In the genomic region with DNA sequence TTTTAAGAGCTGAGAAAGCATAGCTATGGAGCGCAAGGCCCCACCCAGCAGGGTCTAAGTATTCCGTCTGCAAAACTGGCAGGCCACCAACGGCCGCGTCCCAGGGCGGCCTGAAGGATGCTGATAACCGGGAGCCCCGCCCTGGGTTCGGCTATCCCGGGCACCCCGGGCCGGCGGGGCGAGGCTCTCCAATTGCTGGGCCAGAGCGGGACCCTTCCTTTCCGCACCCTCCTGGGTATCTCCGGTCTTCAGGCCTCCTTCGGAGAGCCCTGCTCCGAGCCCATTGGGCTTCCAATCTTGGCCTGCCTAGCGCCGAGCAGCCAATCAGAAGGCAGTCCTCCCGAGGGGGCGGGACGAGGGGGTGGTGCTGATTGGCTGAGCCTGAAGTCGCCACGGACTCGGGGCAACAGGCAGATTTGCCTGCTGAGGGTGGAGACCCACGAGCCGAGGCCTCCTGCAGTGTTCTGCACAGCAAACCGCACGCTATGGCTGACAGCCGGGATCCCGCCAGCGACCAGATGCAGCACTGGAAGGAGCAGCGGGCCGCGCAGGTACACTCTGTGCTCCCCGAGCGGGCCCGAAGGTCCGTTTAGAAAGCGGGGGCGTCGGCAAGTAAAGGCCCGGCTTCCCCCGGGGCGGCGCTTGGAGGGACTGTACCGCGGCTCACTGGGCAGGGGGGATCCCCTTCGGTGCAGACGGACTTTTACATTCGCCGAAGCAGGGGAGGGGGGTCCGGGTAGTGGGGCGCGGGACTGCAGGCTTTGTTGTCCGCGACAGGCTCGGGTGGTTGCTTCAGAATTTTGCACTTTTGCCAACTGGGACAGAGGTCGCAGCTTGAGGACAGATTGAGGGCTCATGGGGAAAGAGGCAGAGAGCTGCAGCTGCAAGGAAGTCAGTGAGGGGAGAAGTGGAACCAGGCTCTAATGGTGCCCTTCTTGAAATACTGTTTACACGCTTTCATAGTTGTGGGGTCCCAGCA, we compare ENCODE assay signal across 1 cellular context.
A peak's percentile ranks its signal among the peaks of the same experiment; 100 is the strongest.
TF ChIP-seq lines count a peak whose summit lies in the region.

TSS of gene CAT (plus strand) at position 406 of the 979 bp plus-strand sequence. CDS start at position 486, 80 bp downstream.

TF ChIP-seq in K562, 482 proteins besides CTCF, POLR2A, EP300 and RAD21 (continued from another document and continues in another):
- TF ChIP-seq, protein P1, sequence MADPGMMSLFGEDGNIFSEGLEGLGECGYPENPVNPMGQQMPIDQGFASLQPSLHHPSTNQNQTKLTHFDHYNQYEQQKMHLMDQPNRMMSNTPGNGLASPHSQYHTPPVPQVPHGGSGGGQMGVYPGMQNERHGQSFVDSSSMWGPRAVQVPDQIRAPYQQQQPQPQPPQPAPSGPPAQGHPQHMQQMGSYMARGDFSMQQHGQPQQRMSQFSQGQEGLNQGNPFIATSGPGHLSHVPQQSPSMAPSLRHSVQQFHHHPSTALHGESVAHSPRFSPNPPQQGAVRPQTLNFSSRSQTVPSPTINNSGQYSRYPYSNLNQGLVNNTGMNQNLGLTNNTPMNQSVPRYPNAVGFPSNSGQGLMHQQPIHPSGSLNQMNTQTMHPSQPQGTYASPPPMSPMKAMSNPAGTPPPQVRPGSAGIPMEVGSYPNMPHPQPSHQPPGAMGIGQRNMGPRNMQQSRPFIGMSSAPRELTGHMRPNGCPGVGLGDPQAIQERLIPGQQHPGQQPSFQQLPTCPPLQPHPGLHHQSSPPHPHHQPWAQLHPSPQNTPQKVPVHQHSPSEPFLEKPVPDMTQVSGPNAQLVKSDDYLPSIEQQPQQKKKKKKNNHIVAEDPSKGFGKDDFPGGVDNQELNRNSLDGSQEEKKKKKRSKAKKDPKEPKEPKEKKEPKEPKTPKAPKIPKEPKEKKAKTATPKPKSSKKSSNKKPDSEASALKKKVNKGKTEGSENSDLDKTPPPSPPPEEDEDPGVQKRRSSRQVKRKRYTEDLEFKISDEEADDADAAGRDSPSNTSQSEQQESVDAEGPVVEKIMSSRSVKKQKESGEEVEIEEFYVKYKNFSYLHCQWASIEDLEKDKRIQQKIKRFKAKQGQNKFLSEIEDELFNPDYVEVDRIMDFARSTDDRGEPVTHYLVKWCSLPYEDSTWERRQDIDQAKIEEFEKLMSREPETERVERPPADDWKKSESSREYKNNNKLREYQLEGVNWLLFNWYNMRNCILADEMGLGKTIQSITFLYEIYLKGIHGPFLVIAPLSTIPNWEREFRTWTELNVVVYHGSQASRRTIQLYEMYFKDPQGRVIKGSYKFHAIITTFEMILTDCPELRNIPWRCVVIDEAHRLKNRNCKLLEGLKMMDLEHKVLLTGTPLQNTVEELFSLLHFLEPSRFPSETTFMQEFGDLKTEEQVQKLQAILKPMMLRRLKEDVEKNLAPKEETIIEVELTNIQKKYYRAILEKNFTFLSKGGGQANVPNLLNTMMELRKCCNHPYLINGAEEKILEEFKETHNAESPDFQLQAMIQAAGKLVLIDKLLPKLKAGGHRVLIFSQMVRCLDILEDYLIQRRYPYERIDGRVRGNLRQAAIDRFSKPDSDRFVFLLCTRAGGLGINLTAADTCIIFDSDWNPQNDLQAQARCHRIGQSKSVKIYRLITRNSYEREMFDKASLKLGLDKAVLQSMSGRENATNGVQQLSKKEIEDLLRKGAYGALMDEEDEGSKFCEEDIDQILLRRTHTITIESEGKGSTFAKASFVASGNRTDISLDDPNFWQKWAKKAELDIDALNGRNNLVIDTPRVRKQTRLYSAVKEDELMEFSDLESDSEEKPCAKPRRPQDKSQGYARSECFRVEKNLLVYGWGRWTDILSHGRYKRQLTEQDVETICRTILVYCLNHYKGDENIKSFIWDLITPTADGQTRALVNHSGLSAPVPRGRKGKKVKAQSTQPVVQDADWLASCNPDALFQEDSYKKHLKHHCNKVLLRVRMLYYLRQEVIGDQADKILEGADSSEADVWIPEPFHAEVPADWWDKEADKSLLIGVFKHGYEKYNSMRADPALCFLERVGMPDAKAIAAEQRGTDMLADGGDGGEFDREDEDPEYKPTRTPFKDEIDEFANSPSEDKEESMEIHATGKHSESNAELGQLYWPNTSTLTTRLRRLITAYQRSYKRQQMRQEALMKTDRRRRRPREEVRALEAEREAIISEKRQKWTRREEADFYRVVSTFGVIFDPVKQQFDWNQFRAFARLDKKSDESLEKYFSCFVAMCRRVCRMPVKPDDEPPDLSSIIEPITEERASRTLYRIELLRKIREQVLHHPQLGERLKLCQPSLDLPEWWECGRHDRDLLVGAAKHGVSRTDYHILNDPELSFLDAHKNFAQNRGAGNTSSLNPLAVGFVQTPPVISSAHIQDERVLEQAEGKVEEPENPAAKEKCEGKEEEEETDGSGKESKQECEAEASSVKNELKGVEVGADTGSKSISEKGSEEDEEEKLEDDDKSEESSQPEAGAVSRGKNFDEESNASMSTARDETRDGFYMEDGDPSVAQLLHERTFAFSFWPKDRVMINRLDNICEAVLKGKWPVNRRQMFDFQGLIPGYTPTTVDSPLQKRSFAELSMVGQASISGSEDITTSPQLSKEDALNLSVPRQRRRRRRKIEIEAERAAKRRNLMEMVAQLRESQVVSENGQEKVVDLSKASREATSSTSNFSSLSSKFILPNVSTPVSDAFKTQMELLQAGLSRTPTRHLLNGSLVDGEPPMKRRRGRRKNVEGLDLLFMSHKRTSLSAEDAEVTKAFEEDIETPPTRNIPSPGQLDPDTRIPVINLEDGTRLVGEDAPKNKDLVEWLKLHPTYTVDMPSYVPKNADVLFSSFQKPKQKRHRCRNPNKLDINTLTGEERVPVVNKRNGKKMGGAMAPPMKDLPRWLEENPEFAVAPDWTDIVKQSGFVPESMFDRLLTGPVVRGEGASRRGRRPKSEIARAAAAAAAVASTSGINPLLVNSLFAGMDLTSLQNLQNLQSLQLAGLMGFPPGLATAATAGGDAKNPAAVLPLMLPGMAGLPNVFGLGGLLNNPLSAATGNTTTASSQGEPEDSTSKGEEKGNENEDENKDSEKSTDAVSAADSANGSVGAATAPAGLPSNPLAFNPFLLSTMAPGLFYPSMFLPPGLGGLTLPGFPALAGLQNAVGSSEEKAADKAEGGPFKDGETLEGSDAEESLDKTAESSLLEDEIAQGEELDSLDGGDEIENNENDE (IDR thresholded peaks at IDR 0.05; ENCODE audit: low read depth, low read length), result no peak
- TF ChIP-seq ZHX1 (conservative IDR thresholded peaks at IDR 0.05; ENCODE audit: low read length), result no peak
- peak; percentile 75 for TF ChIP-seq POLR2B (IDR thresholded peaks at IDR 0.05; ENCODE audit: low read depth, partially characterized antibody)
- TF ChIP-seq ZNF668 (CRISPR knock-in tag; IDR thresholded peaks at IDR 0.05), result no peak
- peak; percentile 50; the same call in 1 of the 2 replicates for TF ChIP-seq SPI1 (IDR thresholded peaks at IDR 0.05; ENCODE audit: borderline replicate concordance, low read depth, low read length)
- TF ChIP-seq NCOA6 (IDR thresholded peaks at IDR 0.05), result no peak
- TF ChIP-seq RBM17 (IDR thresholded peaks at IDR 0.05; ENCODE audit: borderline replicate concordance, low read depth, low read length), result no peak
- TF ChIP-seq RCOR1 (IDR thresholded peaks at IDR 0.05; ENCODE audit: borderline replicate concordance in 1 of 2, low read depth in 2 of 2, low read length in 2 of 2), result peak; percentile 18 to 92; a peak in 3 of 4 replicates
- TF ChIP-seq ZNF175 (CRISPR knock-in tag; IDR thresholded peaks at IDR 0.05; ENCODE audit: low read depth), result peak; percentile 37; the same call in 1 of the 2 replicates
- TF ChIP-seq KLF16 (IDR thresholded peaks at IDR 0.05), result peak; percentile 78
- TF ChIP-seq SIN3B (IDR thresholded peaks at IDR 0.05; ENCODE audit: low read depth), result 0 out of 2 replicates have a peak, but pooled peaks have one; percentile 32
- TF ChIP-seq ID3 (CRISPR knock-in tag; IDR thresholded peaks at IDR 0.05), result no peak
- TF ChIP-seq ID3 (tag; IDR thresholded peaks at IDR 0.05), result no peak; the same call in 1 of the 2 replicates
- no peak for TF ChIP-seq GMEB1 (CRISPR knock-in tag; IDR thresholded peaks at IDR 0.05)
- TF ChIP-seq SOX6 (IDR thresholded peaks at IDR 0.05), result peak; percentile 79
- TF ChIP-seq SMARCC2 (IDR thresholded peaks at IDR 0.05; ENCODE audit: low read depth), result no peak
- no peak for TF ChIP-seq COPS2 (conservative IDR thresholded peaks at IDR 0.05)
- TF ChIP-seq YBX1 (IDR thresholded peaks at IDR 0.05), result no peak
- peak; percentile 31 for TF ChIP-seq FOSL1 (tag; conservative IDR thresholded peaks at IDR 0.05)
- TF ChIP-seq TCFL5 (CRISPR knock-in tag; conservative IDR thresholded peaks at IDR 0.05), result no peak
- TF ChIP-seq SMARCB1 (IDR thresholded peaks at IDR 0.05; ENCODE audit: insufficient read length, low read depth), result no peak
- TF ChIP-seq, protein P2, sequence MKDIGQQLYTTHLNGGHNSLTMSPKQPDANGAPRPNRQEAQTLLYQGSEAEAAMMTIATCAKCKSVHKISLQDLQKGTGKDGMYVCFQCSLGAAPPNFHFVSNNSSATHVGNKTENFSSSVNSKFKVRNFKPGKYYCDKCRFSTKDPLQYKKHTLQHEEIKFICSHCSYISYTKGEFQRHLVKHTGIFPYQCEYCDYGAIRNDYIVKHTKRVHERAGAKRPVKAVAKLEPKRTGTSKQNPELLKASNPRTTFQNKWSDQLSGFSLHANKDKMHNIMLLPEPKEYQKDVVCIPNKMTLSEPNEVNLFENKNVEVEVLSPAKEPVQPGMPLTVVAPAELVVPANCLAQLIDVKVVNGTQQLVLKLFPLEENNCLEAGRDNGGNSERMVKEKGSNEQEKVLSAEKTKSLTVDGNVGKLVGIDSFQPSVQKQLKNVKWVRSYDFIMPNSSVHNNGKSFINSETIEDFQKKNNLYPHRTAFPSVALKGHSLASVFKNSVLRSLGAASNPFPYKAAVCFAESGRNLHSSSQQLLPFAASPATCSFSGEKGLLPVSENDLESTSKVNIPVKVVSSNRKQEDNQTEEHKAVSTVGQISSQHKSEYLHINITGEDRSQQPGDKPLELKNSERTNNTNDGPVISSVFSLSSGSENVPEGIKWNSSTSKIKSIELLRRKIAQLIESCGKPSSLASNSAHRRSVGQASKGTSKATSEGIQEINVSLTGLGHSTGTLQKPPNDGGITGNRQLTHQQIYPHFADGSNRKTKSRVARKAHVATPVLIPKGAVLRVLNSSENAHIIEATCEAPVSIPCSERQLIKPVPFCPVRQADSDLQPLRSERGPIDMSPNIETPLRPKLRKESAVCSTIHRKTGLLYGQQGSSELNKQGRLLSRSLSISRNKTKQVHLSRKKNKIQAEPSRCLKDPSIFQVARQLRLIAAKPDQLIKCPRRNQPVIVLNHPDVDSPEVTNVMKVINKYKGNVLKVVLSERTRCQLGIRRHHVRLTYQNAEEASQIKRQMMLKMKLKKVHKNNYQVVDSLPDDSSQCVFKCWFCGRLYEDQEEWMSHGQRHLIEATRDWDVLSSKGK (CRISPR knock-in tag; IDR thresholded peaks at IDR 0.05), result no peak
- TF ChIP-seq, protein P3, sequence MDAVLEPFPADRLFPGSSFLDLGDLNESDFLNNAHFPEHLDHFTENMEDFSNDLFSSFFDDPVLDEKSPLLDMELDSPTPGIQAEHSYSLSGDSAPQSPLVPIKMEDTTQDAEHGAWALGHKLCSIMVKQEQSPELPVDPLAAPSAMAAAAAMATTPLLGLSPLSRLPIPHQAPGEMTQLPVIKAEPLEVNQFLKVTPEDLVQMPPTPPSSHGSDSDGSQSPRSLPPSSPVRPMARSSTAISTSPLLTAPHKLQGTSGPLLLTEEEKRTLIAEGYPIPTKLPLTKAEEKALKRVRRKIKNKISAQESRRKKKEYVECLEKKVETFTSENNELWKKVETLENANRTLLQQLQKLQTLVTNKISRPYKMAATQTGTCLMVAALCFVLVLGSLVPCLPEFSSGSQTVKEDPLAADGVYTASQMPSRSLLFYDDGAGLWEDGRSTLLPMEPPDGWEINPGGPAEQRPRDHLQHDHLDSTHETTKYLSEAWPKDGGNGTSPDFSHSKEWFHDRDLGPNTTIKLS (IDR thresholded peaks at IDR 0.05; ENCODE audit: borderline replicate concordance, low read depth), result no peak; the same call in 1 of the 2 replicates
- TF ChIP-seq ZNF324 (CRISPR knock-in tag; IDR thresholded peaks at IDR 0.05), result no peak
- TF ChIP-seq KDM2B (CRISPR knock-in tag; IDR thresholded peaks at IDR 0.05), result 0 out of 2 replicates have a peak, but pooled peaks have one; percentile 32
- no peak for TF ChIP-seq IRF1 (CRISPR knock-in tag; IDR thresholded peaks at IDR 0.05; ENCODE audit: borderline replicate concordance)
- TF ChIP-seq NFRKB (IDR thresholded peaks at IDR 0.05; ENCODE audit: low read depth), result 0 out of 2 replicates have a peak, but pooled peaks have one; percentile 29
- peak in 1 of 2 experiments; percentile 68; a peak in 1 of 4 replicates for TF ChIP-seq NONO (IDR thresholded peaks at IDR 0.05; ENCODE audit: low read depth in 2 of 2, low read length in 1 of 2)
- TF ChIP-seq HNRNPLL (IDR thresholded peaks at IDR 0.05; ENCODE audit: low read depth, low read length, poor library complexity, severe bottlenecking), result no peak
- TF ChIP-seq IFI16 (CRISPR knock-in tag; IDR thresholded peaks at IDR 0.05), result no peak
